In the genomic region with DNA sequence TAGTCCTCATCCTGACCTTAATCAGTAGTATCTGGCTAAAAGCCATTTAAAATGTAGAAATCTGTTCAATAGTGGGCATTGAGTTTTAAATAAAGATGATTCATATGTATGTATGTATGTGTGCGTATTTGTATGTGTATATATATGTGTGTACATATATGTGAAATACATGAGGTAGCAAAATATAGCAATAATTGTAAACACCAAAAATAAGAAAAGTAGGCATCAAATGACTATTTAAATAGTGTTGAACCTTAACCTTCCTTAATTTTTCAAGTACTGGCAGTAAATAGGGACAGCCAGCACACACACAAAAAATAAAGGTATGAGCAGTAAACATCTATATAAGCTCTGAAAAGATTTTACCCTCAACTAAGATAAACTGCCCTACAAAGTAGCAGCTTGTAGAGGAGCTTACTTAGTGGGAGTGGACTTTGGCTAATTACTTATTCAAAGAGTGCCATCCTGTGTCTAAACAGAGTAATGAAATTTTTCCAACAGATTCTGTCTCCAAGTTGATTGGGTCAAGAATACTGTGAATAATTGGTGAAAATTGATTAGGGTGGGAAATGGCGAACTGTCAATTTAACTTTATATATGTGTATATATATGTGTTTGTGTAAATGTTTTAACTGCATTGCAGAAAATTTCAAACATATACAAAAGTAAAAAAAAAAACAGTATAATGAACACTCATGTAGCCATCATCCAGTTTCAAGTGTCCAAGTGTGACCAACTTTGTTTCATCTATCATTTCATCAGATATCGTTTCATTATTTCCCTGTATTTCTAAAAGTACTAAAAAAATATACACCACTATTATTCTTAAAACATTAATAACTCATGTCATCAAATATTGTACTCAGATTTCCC, we compare ENCODE assay signal across 7 cellular contexts. TPM values are rescaled to one million over a fixed set of nuclear protein-coding genes. Genes with fewer than 3 reads are reported as not detected.
A peak's percentile ranks its signal among the peaks of the same experiment; 100 is the strongest.
DNase-seq lines count a peak whose midpoint lies in the region; ATAC-seq and TF ChIP-seq lines count a peak whose summit lies in the region.

No MANE protein-coding gene starts in this region.

- TF ChIP-seq CTCF in GM06990 (IDR thresholded peaks at IDR 0.05; ENCODE audit: insufficient read depth, low read length, poor library complexity, severe bottlenecking), result peak; percentile 43
- peak in 5 of 6 experiments; percentile 38 to 83 (median 57) for TF ChIP-seq CTCF in thyroid gland (IDR thresholded peaks at IDR 0.05)

- ATAC-seq in GM21723 (IDR thresholded peaks at IDR 0.05; ENCODE audit: unreplicated experiment), result peak; percentile 57

- H3K4me1 ChIP-seq in thyroid gland, result peaks cover 12 to 16% of the 10 kb centered on the region in 2 donors

- no peaks in the 10 kb centered on the region for H3K36me3 ChIP-seq in GM06990 (ENCODE audit: control insufficient read depth, insufficient read depth, low read length)
- H3K36me3 ChIP-seq in thyroid gland, result no peaks in the 10 kb centered on the region

- intact Hi-C loops in thyroid gland (cut with DNase I), result loop anchor here (5.0 to 10.0 kb wide), 3 partner anchors 381 to 679 kb away; no protein-coding TSS in a partner anchor

- peak; percentile 41 for DNase-seq in GM06990 (ENCODE audit: extremely low read depth, insufficient read length)
- DNase-seq in Jurkat, Clone E6-1 (ENCODE audit: low read depth, low spot score), result peak; percentile 37
- peak; percentile 75 for DNase-seq in RPMI7951 (ENCODE audit: low read depth)
- DNase-seq in dermis blood vessel endothelial cell, result peak; percentile 84
- DNase-seq in lung microvascular endothelial cell (ENCODE audit: low read depth in 2 of 2), result peak; percentile 85 to 86
- no peak for DNase-seq in thyroid gland

- H3K4me3 ChIP-seq in GM06990 (replicated peaks; ENCODE audit: low read depth, low read length), result peak overlapping the region; percentile 69
- H3K4me3 ChIP-seq in Jurkat, Clone E6-1 (ENCODE audit: low read length), result peak overlapping the region; percentile 86
- H3K4me3 ChIP-seq in thyroid gland (replicated peaks in 1 of 3), result peak overlapping the region in 2 of 3 donors; percentile 7 to 39

- H3K9me3 ChIP-seq in thyroid gland, result no peaks in the 10 kb centered on the region

- H3K27ac ChIP-seq in thyroid gland, result peak overlapping the region; percentile 82 to 93 (median 91)

- H3K27me3 ChIP-seq in GM06990 (replicated peaks; ENCODE audit: control insufficient read depth, insufficient read depth, low read length) (no peaks in the 10 kb centered on the region), thyroid gland (no peaks in the 10 kb centered on the region)

- WGBS in thyroid gland, 2 donors, result 27 to 30% methylated on average over 3 of the region's 3 CpGs

- TF ChIP-seq POLR2A in thyroid gland (IDR thresholded peaks at IDR 0.05), result no peak

RNA-seq across cellular contexts. Expression of a gene that starts 2.0 kb away (rescaled TPM):
- polyA plus RNA-seq in Jurkat, Clone E6-1 (2012; ENCODE audit: insufficient read depth, insufficient read length), result 0.52 TPM
- total RNA-seq in RPMI7951 (2014; rRNA removed; shearing (Covaris generic)), result 10.3 and 14.3 TPM in 2 replicates
- total RNA-seq in dermis blood vessel endothelial cell (47.0 and 52.4 TPM in 2 replicates), lung microvascular endothelial cell (30.9 and 52.2 TPM in 2 replicates), thyroid gland (1 to 10 TPM; 1.0 to 3.4 (median 3.3) TPM)

Comparison
In these comparisons a context has a peak if more than half of its experiments do, and no peak if none do; other contexts are left out.
1. DNase-seq: peak in GM06990 (single experiment), Jurkat, Clone E6-1 (single experiment), RPMI7951 (single experiment), dermis blood vessel endothelial cell (single experiment) and lung microvascular endothelial cell (2 of 2); none in thyroid gland (0 of 2).
2. H3K4me3 ChIP-seq: peak in every context shown above with its lines; median percentile 86 in Jurkat, Clone E6-1; 69 in GM06990; 23 in thyroid gland.